ENCODE assay signal across 9 cellular contexts in genomic region chr4:144021336-144021990, GRCh38. TPM values are rescaled to one million over a fixed set of nuclear protein-coding genes. Genes with fewer than 3 reads are reported as not detected.
DNase-seq lines count a peak whose midpoint lies in the region; ATAC-seq and TF ChIP-seq lines count a peak whose summit lies in the region.
"Not testable (repeated sequence)": the region's sequence is repeated elsewhere in the genome, so short reads cannot be mapped to it uniquely, and the experiment has no call there.
"Had no signal": no experiment of that assay in that cellular context is flagged by ENCODE, and none has a peak within 500 bp of the region (broad histone marks: within the 10 kb centered on the region; RNA-seq: fewer than 3 reads in every experiment).

No MANE protein-coding gene starts in this region.

- intact Hi-C loops in spleen (cut with DNase I; ENCODE audit: low total_unique reads), result not testable (repeated sequence)

- WGBS in spleen, 5 donors, result 17 to 42% (median 27%) methylated on average over 3 to 4 of the region's 4 CpGs

- TF ChIP-seq CTCF in spleen (IDR thresholded peaks at IDR 0.05 in 8 of 11, conservative IDR thresholded peaks at IDR 0.05 in 3 of 11), result peak in 9 of 11 experiments; percentile 9 to 52 (median 28)

- not testable (repeated sequence) for H3K4me3 ChIP-seq in spleen

- not testable (repeated sequence) for H3K36me3 ChIP-seq in spleen

- not testable (repeated sequence) for H3K9me3 ChIP-seq in spleen

- not testable (repeated sequence) for TF ChIP-seq POLR2A in spleen (IDR thresholded peaks at IDR 0.05)

- not testable (repeated sequence) for H3K27me3 ChIP-seq in spleen (replicated peaks in 1 of 7)

- H3K27ac ChIP-seq in spleen, result not testable (repeated sequence)

- DNase-seq in COR-L47 (lab: John Stamatoyannopoulos, UW) (peak; percentile 39), M059J (ENCODE audit: low read depth) (peak; percentile 3), SKM-1 treated with dmso at 0.1 percent for 144 hours (lab: John Stamatoyannopoulos, UW; ENCODE audit: unreplicated experiment) (peak; percentile 22), dermis microvascular lymphatic vessel endothelial cell (ENCODE audit: low read depth in 2 of 2) (peak; percentile 3 to 18), kidney glomerular epithelial cell (lab: John Stamatoyannopoulos, UW) (peak; percentile 1)
- not testable (repeated sequence) for DNase-seq in spleen

- H3K4me1 ChIP-seq in spleen, result not testable (repeated sequence)

- ATAC-seq in GM19035 (IDR thresholded peaks at IDR 0.05; ENCODE audit: unreplicated experiment) (peak; percentile 75), HG02852 (IDR thresholded peaks at IDR 0.05; ENCODE audit: unreplicated experiment) (peak; percentile 60)

RNA-seq across cellular contexts. Expression of gene GYPB, which starts 2.3 kb away (rescaled TPM):
- not detected in 2 replicates for total RNA-seq in M059J (2014; rRNA removed; shearing (Covaris generic))
- total RNA-seq in dermis microvascular lymphatic vessel endothelial cell (not detected in 2 replicates), spleen (10 to 100 TPM in 3 of 7 donors, 1 to 10 TPM in 2, not detected in 2; 1.5 to 40.0 (median 36.5) TPM)
- polyA plus RNA-seq in spleen, result under 1 TPM in 1 of 3 donors, not detected in 2; 0.99 TPM
- total RNA-seq: activated CD4-positive, alpha-beta memory T cell treated with anti-CD3 and anti-CD28 coated beads for 36 hours had no signal
